Comparison of ENCODE assay signal across 9 cellular contexts in the genomic region with DNA sequence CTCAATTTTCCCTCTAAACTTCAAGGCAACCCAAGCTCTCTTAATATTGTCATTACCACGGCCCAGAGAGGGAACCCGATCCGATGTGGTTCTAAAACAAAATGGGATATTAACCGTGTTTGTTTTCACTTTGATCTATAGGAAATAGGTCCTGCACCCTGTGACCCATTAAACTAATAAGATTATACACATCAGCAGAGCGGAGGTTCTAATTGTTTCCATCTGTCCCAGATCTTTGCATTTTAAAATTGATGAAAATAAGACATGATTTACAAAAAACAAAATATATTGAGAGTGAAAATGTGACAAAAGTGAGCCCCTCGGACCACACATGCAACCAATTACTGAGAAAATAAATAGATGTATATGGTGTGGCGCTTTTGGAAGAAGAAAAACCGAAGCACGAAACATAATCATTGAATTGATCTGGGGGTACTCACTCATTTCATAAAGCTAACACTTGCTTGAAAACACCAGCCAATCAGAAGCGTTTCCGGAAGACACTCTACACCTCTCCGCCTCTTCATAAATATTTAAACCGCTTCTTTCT.
DNase-seq lines count a peak whose midpoint lies in the region; ATAC-seq and TF ChIP-seq lines count a peak whose summit lies in the region.
"Had no signal": no experiment of that assay in that cellular context is flagged by ENCODE, and none has a peak within 500 bp of the region (broad histone marks: within the 10 kb centered on the region; RNA-seq: fewer than 3 reads in every experiment).

No MANE protein-coding gene starts in this region.

- no peaks in the 10 kb centered on the region for H3K36me3 ChIP-seq in psoas muscle (ENCODE audit: insufficient read depth in 1 of 2, low read depth in 1 of 2)

- ATAC-seq in psoas muscle, result no peak
- ATAC-seq in GM21619 (IDR thresholded peaks at IDR 0.05; ENCODE audit: unreplicated experiment), result no peak
- no peak for ATAC-seq in HG02840 (IDR thresholded peaks at IDR 0.05; ENCODE audit: low FRiP score, unreplicated experiment)

- H3K9me3 ChIP-seq in psoas muscle, result no peaks in the 10 kb centered on the region

- peak overlapping the region; percentile 32 for H3K4me3 ChIP-seq in choroid plexus epithelial cell (ENCODE audit: low read depth, low read length)
- peak overlapping the region; percentile 53 for H3K4me3 ChIP-seq in psoas muscle

- H3K27ac ChIP-seq in psoas muscle, result peak overlapping the region; percentile 64

- intact Hi-C loops in psoas muscle (cut with DNase I), result no loop called here

- DNase-seq in NCI-H2227 (lab: John Stamatoyannopoulos, UW; ENCODE audit: unreplicated experiment) (peak; percentile 27), NCI-H2227 treated with DMSO at 0.1 percent for 48 hours (lab: John Stamatoyannopoulos, UW) (no peak), NCI-H82 treated with DMSO at 0.1 percent for 48 hours (lab: John Stamatoyannopoulos, UW; ENCODE audit: unreplicated experiment) (peak; percentile 49), choroid plexus epithelial cell (ENCODE audit: low read depth) (no peak), psoas muscle (no peak), GM13976 (ENCODE audit: low spot score) (no peak)
- DNase-seq: midbrain had no signal

- no peak for TF ChIP-seq CTCF in choroid plexus epithelial cell (conservative IDR thresholded peaks at IDR 0.05; ENCODE audit: low read depth, low read length)
- TF ChIP-seq CTCF in psoas muscle (IDR thresholded peaks at IDR 0.05), result no peak
- TF ChIP-seq CTCF in GM13976 (IDR thresholded peaks at IDR 0.05; ENCODE audit: borderline replicate concordance, control extremely low read depth, extremely low read depth, insufficient read depth, missing control alignments), result no peak

- 15 to 16% (median 15%) methylated on average over 13 of the region's 13 CpGs for WGBS in psoas muscle, 3 donors

- peaks cover 11 to 66% (median 12%) of the 10 kb centered on the region in 3 donors for H3K27me3 ChIP-seq in psoas muscle (ENCODE audit: insufficient read depth in 3 of 3, low read length in 2 of 3)

- in situ Hi-C loops in GM13976 (cut with MboI; ENCODE audit: low sequenced_read_pairs, unreplicated experiment), result loop anchor here (10.0 to 25.0 kb wide), 2 partner anchors 599 to 1303 kb away; a partner anchor contains a TSS

- H3K4me1 ChIP-seq in psoas muscle, result peaks cover 12% of the 10 kb centered on the region

Comparison
In these comparisons a context has a peak if more than half of its experiments do, and no peak if none do; other contexts are left out.
1. DNase-seq: peak in NCI-H2227 (single experiment) and NCI-H82 treated with DMSO at 0.1 percent for 48 hours (single experiment); none in NCI-H2227 treated with DMSO at 0.1 percent for 48 hours (single experiment), choroid plexus epithelial cell (single experiment), psoas muscle (0 of 2) and GM13976 (single experiment).